In the genomic region with DNA sequence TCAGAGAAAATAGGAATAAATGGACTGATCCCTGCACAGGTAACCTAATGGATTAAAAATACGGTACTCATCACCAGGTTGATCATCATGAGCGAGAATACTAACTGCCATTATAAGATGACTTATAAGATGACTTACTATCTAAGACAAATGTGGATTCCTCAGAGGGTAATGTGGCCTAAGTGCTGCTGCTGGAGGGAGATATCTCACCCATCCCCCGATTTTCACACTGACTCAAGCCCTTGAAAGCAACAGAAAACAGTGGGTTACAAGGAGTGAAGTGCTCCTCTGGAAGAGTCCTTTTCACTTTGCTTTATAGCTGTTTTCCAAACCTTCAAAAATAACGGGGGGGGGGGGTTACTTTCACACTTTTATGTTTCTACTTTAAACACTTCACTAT, we compare ENCODE assay signal across 8 cellular contexts. TPM values are rescaled to one million over a fixed set of nuclear protein-coding genes. Genes with fewer than 3 reads are reported as not detected.
DNase-seq lines count a peak whose midpoint lies in the region; FAIRE-seq and TF ChIP-seq lines count a peak whose summit lies in the region.

No MANE protein-coding gene starts in this region.

- in situ Hi-C loops in astrocyte of the cerebellum (cut with HindIII; ENCODE audit: low sequenced_read_pairs) = no loop called here

- POLR2A ChIA-PET in BJ (lab: Charles Lee) = no interaction called here

- H3K27ac ChIP-seq in HUES48 (ENCODE audit: low read depth, low read length) = peak overlapping the region; percentile 69
- peak overlapping the region; percentile 83 for H3K27ac ChIP-seq in muscle layer of duodenum (ENCODE audit: low read length)
- no peak overlapping the region for H3K27ac ChIP-seq in small intestine (ENCODE audit: low read depth in 1 of 2, low read length in 1 of 2)

- no peak for DNase-seq in BJ (ENCODE audit: low read depth)
- DNase-seq in astrocyte of the cerebellum (ENCODE audit: low read depth) = no peak
- DNase-seq in NOMO-1 treated with dmso at 0.1 percent for 144 hours (lab: John Stamatoyannopoulos, UW; ENCODE audit: unreplicated experiment) = no peak
- DNase-seq in RPMI8226 = no peak
- no peak for DNase-seq in small intestine
- no peak for DNase-seq in NCI-H510A (lab: John Stamatoyannopoulos, UW)

- CTCF ChIA-PET in BJ (lab: Yijun Ruan, JAX) = interaction anchor here (0.6 to 1.3 kb wide), 2 partner anchors 352 to 463 kb away, joined by 4 to 5 read pairs; no protein-coding TSS in a partner anchor

- TF ChIP-seq CTCF in BJ (IDR thresholded peaks at IDR 0.05; ENCODE audit: insufficient read depth, low read depth, low read length) (no peak), astrocyte of the cerebellum (IDR thresholded peaks at IDR 0.05; ENCODE audit: low read depth, low read length, missing control alignments) (no peak)

- WGBS in small intestine, 3 donors = 45 to 51% (median 47%) methylated on average over 4 of the region's 4 CpGs

- peak overlapping the region; percentile 63; the same call in 1 of the 2 replicates for H3K9ac ChIP-seq in HUES48 (ENCODE audit: low read depth, low read length)

- H3K36me3 ChIP-seq in BJ (ENCODE audit: control insufficient read depth, insufficient read depth, low read length) = no peaks in the 10 kb centered on the region
- H3K36me3 ChIP-seq in HUES48 (ENCODE audit: control insufficient read depth, insufficient read depth, low read length) = peaks cover 6% of the 10 kb centered on the region; the same call in 1 of the 2 replicates
- H3K36me3 ChIP-seq in muscle layer of duodenum (ENCODE audit: control insufficient read depth in 1 of 2, insufficient read depth in 2 of 2, low read length in 2 of 2) = no peaks in the 10 kb centered on the region
- no peaks in the 10 kb centered on the region for H3K36me3 ChIP-seq in small intestine (ENCODE audit: control insufficient read depth in 2 of 2, insufficient read depth in 2 of 2, low read length in 2 of 2)

- H3K27me3 ChIP-seq in BJ (ENCODE audit: control insufficient read depth, insufficient read depth, low read length) = no peaks in the 10 kb centered on the region
- H3K27me3 ChIP-seq in HUES48 (ENCODE audit: control insufficient read depth, insufficient read depth, low read length) = no peaks in the 10 kb centered on the region
- no peaks in the 10 kb centered on the region for H3K27me3 ChIP-seq in muscle layer of duodenum (ENCODE audit: low read depth, low read length)
- no peaks in the 10 kb centered on the region for H3K27me3 ChIP-seq in small intestine (ENCODE audit: control insufficient read depth in 2 of 2, insufficient read depth in 2 of 2, low read length in 2 of 2)

- H3K4me3 ChIP-seq in BJ (ENCODE audit: low read depth, low read length) (peak overlapping the region; percentile 96), HUES48 (ENCODE audit: low read depth, low read length) (peak overlapping the region; percentile 95), astrocyte of the cerebellum (ENCODE audit: low read depth, low read length) (peak overlapping the region; percentile 64), muscle layer of duodenum (ENCODE audit: low read depth in 1 of 2, low read length in 2 of 2) (peak overlapping the region; percentile 82 to 99), small intestine (ENCODE audit: low read depth in 1 of 2, low read length in 2 of 2) (peak overlapping the region in 1 of 2 donors; percentile 73)

- peaks cover 10% of the 10 kb centered on the region for H3K4me1 ChIP-seq in HUES48 (ENCODE audit: control insufficient read depth, insufficient read depth, low read length)
- peaks cover 0 to 12% of the 10 kb centered on the region in 2 donors for H3K4me1 ChIP-seq in muscle layer of duodenum (ENCODE audit: control insufficient read depth in 1 of 2, insufficient read depth in 2 of 2, low read length in 2 of 2)
- H3K4me1 ChIP-seq in small intestine (ENCODE audit: control insufficient read depth in 2 of 2, insufficient read depth in 1 of 2, low read depth in 1 of 2, low read length in 1 of 2) = peaks cover 0 to 4% of the 10 kb centered on the region in 2 donors

- FAIRE-seq in small intestine (lab: Jason Lieb, UNC) = no peak

- H3K9me3 ChIP-seq in HUES48 (ENCODE audit: control insufficient read depth, insufficient read depth, low read length) (peaks cover 12% of the 10 kb centered on the region), muscle layer of duodenum (ENCODE audit: control insufficient read depth in 1 of 2, low read length in 2 of 2) (no peaks in the 10 kb centered on the region), small intestine (ENCODE audit: control insufficient read depth, low read depth) (no peaks in the 10 kb centered on the region)

RNA-seq across cellular contexts. Expression of a gene that starts 0.9 kb away (rescaled TPM):
- polyA plus RNA-seq in BJ (2011; rRNA removed) (15.1 and 20.6 TPM in 2 replicates), small intestine (10 to 100 TPM in 2 of 3 donors, 1 to 10 TPM in 1; 9.6 to 28.6 (median 10.5) TPM)
- 5.6 and 6.1 TPM in 2 replicates for polyA minus RNA-seq in BJ (2011; rRNA and poly(A)+ RNA removed)

RNA-seq across cellular contexts. Expression of a gene that starts 47.4 kb away (rescaled TPM):
- polyA plus RNA-seq in BJ (2011; rRNA removed) (0.63 and 0.75 TPM in 2 replicates), small intestine (10 to 100 TPM in 1 of 3 donors, 1 to 10 TPM in 2; 1.1 to 12.2 (median 9.1) TPM)
- polyA minus RNA-seq in BJ (2011; rRNA and poly(A)+ RNA removed) = 0.62 and 0.67 TPM in 2 replicates

RNA-seq across cellular contexts. Expression of a gene that starts 54.0 kb away (rescaled TPM):
- polyA plus RNA-seq in BJ (2011; rRNA removed) = 0.02 TPM in 1 of 2 replicates, not detected in the other
- polyA minus RNA-seq in BJ (2011; rRNA and poly(A)+ RNA removed) = not detected in 2 replicates
- 1 to 10 TPM in 2 of 3 donors, not detected in 1; 1.1 to 1.2 TPM for polyA plus RNA-seq in small intestine

Comparison
In these comparisons a context has a peak if more than half of its experiments do, and no peak if none do; other contexts are left out.
1. H3K27ac ChIP-seq: peak in HUES48 (single experiment) and muscle layer of duodenum (single experiment); none in small intestine (0 of 2).